Comparison of ENCODE assay signal across 8 cellular contexts in the genomic region with DNA sequence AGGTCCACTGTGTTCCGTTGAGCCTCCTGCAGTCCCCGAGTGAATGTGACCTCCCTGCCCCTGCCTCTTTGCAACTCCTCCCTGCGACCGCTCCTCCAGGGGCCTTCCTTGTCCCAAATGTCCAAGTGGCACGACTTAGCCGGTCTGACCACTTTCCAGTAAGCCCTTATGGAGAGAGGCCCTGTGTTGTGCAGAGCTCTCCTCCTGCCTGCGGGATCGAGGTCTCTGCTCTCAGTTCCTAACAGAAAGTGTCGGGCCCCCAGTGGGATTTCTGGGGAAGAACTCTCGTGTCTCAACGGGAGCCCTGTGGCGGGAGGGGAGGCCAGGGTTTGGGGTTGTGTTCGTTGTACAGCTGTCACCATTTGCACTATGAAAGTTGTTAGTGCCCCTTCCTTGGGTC.
A peak's percentile ranks its signal among the peaks of the same experiment; 100 is the strongest.
DNase-seq lines count a peak whose midpoint lies in the region; ATAC-seq and TF ChIP-seq lines count a peak whose summit lies in the region.

No MANE protein-coding gene starts in this region.

- TF ChIP-seq CTCF in body of pancreas (IDR thresholded peaks at IDR 0.05), result no peak

- no peak overlapping the region for H4K8ac ChIP-seq in mesenchymal stem cell (ENCODE audit: low read length)

- H3K9ac ChIP-seq in mesenchymal stem cell (ENCODE audit: low read length), result peak overlapping the region; percentile 96

- H3K27me3 ChIP-seq in body of pancreas (peaks cover 0 to 6% of the 10 kb centered on the region in 2 donors), mesenchymal stem cell (ENCODE audit: control insufficient read depth in 1 of 2, insufficient read depth in 1 of 2, low read length in 2 of 2) (no peaks in the 10 kb centered on the region), thymus (ENCODE audit: control insufficient read depth, insufficient read depth) (no peaks in the 10 kb centered on the region)

- CTCF ChIA-PET in activated naive CD4-positive, alpha-beta T cell treated with anti-CD3 and anti-CD28 coated beads for 36 hours (lab: Charles Lee), result interaction anchor here (0.6 to 3.0 kb wide), 10 partner anchors 14 to 120 kb away, joined by 3 to 24 read pairs (median 4); no protein-coding TSS in a partner anchor

- H3K36me3 ChIP-seq in body of pancreas (replicated peaks in 1 of 2; ENCODE audit: insufficient read depth in 1 of 2, low read depth in 2 of 2) (no peaks in the 10 kb centered on the region), mesenchymal stem cell (ENCODE audit: control insufficient read depth in 1 of 2, insufficient read depth in 2 of 2, low read depth in 1 of 2, low read length in 2 of 2) (peaks cover 3 to 30% of the 10 kb centered on the region in 2 experiments), thymus (ENCODE audit: control insufficient read depth, insufficient read depth) (no peaks in the 10 kb centered on the region)

- intact Hi-C loops in activated naive CD4-positive, alpha-beta T cell treated with anti-CD3 and anti-CD28 coated beads for 36 hours (cut with micrococcal nuclease), result loop anchor here (2.0 kb wide), 1 partner anchor 44 kb away; no protein-coding TSS in a partner anchor
- intact Hi-C loops in body of pancreas (cut with DNase I), result no loop called here

- no peak overlapping the region for H2AFZ ChIP-seq in mesenchymal stem cell (ENCODE audit: low read depth, low read length)

- H3K14ac ChIP-seq in mesenchymal stem cell (ENCODE audit: low read length in 2 of 2), result peak overlapping the region in 1 of 2 experiments; percentile 89

- H2BK5ac ChIP-seq in mesenchymal stem cell (ENCODE audit: low read depth, low read length, poor library complexity, severe bottlenecking), result no peak overlapping the region

- H3K9me3 Mint-ChIP-seq in activated naive CD4-positive, alpha-beta T cell treated with anti-CD3 and anti-CD28 coated beads for 36 hours, result no peaks in the 10 kb centered on the region
- H3K9me3 Mint-ChIP-seq in activated naive CD4-positive, alpha-beta T cell treated with anti-CD3 and anti-CD28 coated beads, Interleukin-2, amount 50 U/mL, for 72 hours, result no peaks in the 10 kb centered on the region

- H3K4me1 ChIP-seq in body of pancreas (peaks cover 94% of the 10 kb centered on the region), mesenchymal stem cell (ENCODE audit: control insufficient read depth, insufficient read depth, low read depth, low read length) (peaks cover 67% of the 10 kb centered on the region), thymus (ENCODE audit: control insufficient read depth, insufficient read depth, low read length) (peaks cover 54% of the 10 kb centered on the region)

- H3K4me2 ChIP-seq in mesenchymal stem cell (ENCODE audit: low read length, poor library complexity, severe bottlenecking), result peak overlapping the region; percentile 89

- TF ChIP-seq POLR2A in body of pancreas (IDR thresholded peaks at IDR 0.05), result no peak
- no peak for TF ChIP-seq POLR2A in GM18505 (IDR thresholded peaks at IDR 0.05; ENCODE audit: borderline replicate concordance, extremely low read depth, insufficient read depth, insufficient read length)

- H3K27me3 Mint-ChIP-seq in activated naive CD4-positive, alpha-beta T cell treated with anti-CD3 and anti-CD28 coated beads for 36 hours (ENCODE audit: low read depth), result no peaks in the 10 kb centered on the region

- H2AK5ac ChIP-seq in mesenchymal stem cell (ENCODE audit: low read length, severe bottlenecking), result no peak overlapping the region

- H2BK120ac ChIP-seq in mesenchymal stem cell (ENCODE audit: low read depth, low read length), result no peak overlapping the region

- peak overlapping the region; percentile 89 to 92 for H3K18ac ChIP-seq in mesenchymal stem cell (ENCODE audit: low read depth in 1 of 2, low read length in 2 of 2)

- peaks cover 7% of the 10 kb centered on the region for H3K79me1 ChIP-seq in mesenchymal stem cell (replicated peaks; ENCODE audit: low read length, poor library complexity, severe bottlenecking)

- H2BK12ac ChIP-seq in mesenchymal stem cell (ENCODE audit: low read length in 2 of 2), result peak overlapping the region; percentile 40 to 51

- peaks cover 2% of the 10 kb centered on the region for H3K36me3 Mint-ChIP-seq in activated naive CD4-positive, alpha-beta T cell treated with anti-CD3 and anti-CD28 coated beads for 36 hours (ENCODE audit: low read depth)
- H3K36me3 Mint-ChIP-seq in activated naive CD4-positive, alpha-beta T cell treated with anti-CD3 and anti-CD28 coated beads, Interleukin-2, amount 50 U/mL, for 72 hours, result peaks cover 0 to 18% of the 10 kb centered on the region in 2 donors

- peak overlapping the region in 1 of 2 experiments; percentile 84 for H3K23ac ChIP-seq in mesenchymal stem cell (ENCODE audit: low read length in 2 of 2)

- peak overlapping the region; percentile 90 for H3K4me3 Mint-ChIP-seq in activated naive CD4-positive, alpha-beta T cell treated with anti-CD3 and anti-CD28 coated beads for 36 hours

- peak overlapping the region; percentile 78 to 93 (median 84) for H3K27ac ChIP-seq in body of pancreas
- H3K27ac ChIP-seq in mesenchymal stem cell (ENCODE audit: low read length, poor library complexity, severe bottlenecking), result no peak overlapping the region
- peak overlapping the region; percentile 20 for H3K27ac ChIP-seq in thymus (ENCODE audit: low read depth)

- ATAC-seq in activated naive CD4-positive, alpha-beta T cell treated with anti-CD3 and anti-CD28 coated beads, Interleukin-2, amount 50 U/mL, for 72 hours, result no peak
- ATAC-seq in body of pancreas (no peak), HG03457 (IDR thresholded peaks at IDR 0.05; ENCODE audit: unreplicated experiment) (no peak), HG02759 (IDR thresholded peaks at IDR 0.05; ENCODE audit: unreplicated experiment) (no peak), GM18505 (IDR thresholded peaks at IDR 0.05; ENCODE audit: unreplicated experiment) (no peak)

- no peak overlapping the region for H4K91ac ChIP-seq in mesenchymal stem cell (ENCODE audit: low read length)

- H2BK15ac ChIP-seq in mesenchymal stem cell (ENCODE audit: low read depth, poor library complexity, severe bottlenecking), result no peak overlapping the region

- 25 to 41% methylated on average over 13 of the region's 13 CpGs for WGBS in body of pancreas, 2 donors
- WGBS in mesenchymal stem cell, result 47% methylated on average over 13 of the region's 13 CpGs
- 69% methylated on average over 13 of the region's 13 CpGs for WGBS in thymus

- peaks cover 75% of the 10 kb centered on the region for H3K4me1 Mint-ChIP-seq in activated naive CD4-positive, alpha-beta T cell treated with anti-CD3 and anti-CD28 coated beads for 36 hours (ENCODE audit: low read depth)

- no peaks in the 10 kb centered on the region for H3K9me3 ChIP-seq in body of pancreas
- H3K9me3 ChIP-seq in mesenchymal stem cell (ENCODE audit: control insufficient read depth, low read length), result no peaks in the 10 kb centered on the region
- no peaks in the 10 kb centered on the region for H3K9me3 ChIP-seq in thymus (ENCODE audit: control insufficient read depth)

- H3K4me3 ChIP-seq in body of pancreas, result no peak overlapping the region
- H3K4me3 ChIP-seq in mesenchymal stem cell (ENCODE audit: insufficient read depth in 1 of 2, low read depth in 1 of 2, low read length in 2 of 2), result peak overlapping the region in 1 of 2 experiments; percentile 93
- peak overlapping the region; percentile 66 for H3K4me3 ChIP-seq in thymus (ENCODE audit: low read length)

- H3K27ac Mint-ChIP-seq in activated naive CD4-positive, alpha-beta T cell treated with anti-CD3 and anti-CD28 coated beads for 36 hours, result peak overlapping the region; percentile 83
- H3K27ac Mint-ChIP-seq in activated naive CD4-positive, alpha-beta T cell treated with anti-CD3 and anti-CD28 coated beads, Interleukin-2, amount 50 U/mL, for 72 hours, result peak overlapping the region in 1 of 2 donors; percentile 68

- DNase-seq in activated naive CD4-positive, alpha-beta T cell treated with anti-CD3 and anti-CD28 coated beads for 36 hours, result no peak
- no peak for DNase-seq in activated naive CD4-positive, alpha-beta T cell treated with anti-CD3 and anti-CD28 coated beads, Interleukin-2, amount 50 U/mL, for 72 hours (ENCODE audit: low spot score in 2 of 2)
- DNase-seq in body of pancreas, result no peak
- DNase-seq in mesenchymal stem cell, result no peak

- peak overlapping the region; percentile 65 to 85 for H3K4ac ChIP-seq in mesenchymal stem cell (ENCODE audit: low read depth in 1 of 2, low read length in 2 of 2)
